In the genomic region with DNA sequence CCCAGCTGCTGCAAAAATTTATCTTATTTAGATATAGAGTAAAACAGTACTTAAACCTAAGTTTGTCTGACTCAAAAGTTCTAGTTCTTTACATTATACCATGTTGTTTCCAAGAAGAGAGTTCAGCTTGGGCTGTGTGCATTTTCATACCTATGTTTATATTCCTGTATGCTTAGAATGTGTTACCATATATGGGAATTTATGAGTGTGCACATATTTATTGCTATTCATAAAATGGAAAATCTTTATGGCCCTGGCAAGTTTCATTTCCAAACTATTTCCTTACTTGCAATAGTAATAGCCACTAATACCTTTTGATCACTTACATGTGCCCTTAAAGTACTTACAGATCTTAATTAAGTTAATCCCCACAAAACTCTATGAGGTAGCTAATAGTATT, we compare ENCODE assay signal across 17 cellular contexts. TPM values are rescaled to one million over a fixed set of nuclear protein-coding genes. Genes with fewer than 3 reads are reported as not detected.
"Had no signal": no experiment of that assay in that cellular context is flagged by ENCODE, and none has a peak within 500 bp of the region (broad histone marks: within the 10 kb centered on the region; RNA-seq: fewer than 3 reads in every experiment).

No MANE protein-coding gene starts in this region.

- ATAC-seq: activated CD8-positive, alpha-beta T cell treated with anti-CD3 and anti-CD28 coated beads for 36 hours; lower lobe of right lung; right lobe of liver; stimulated activated memory B cell treated with anti-CD40 and anti-IgM and Interleukin-4, amounts not matched to agents 10 μg/mL and 1 μg/mL and 100 μg/mL, for 72 hours had no signal

- H3K36me3 ChIP-seq: esophagus muscularis mucosa, lower lobe of right lung, ovary, right lobe of liver, tibial nerve, vagina had no signal

- H3K27me3 ChIP-seq: esophagus muscularis mucosa, ovary, right lobe of liver, vagina had no signal

- H3K4me3 ChIP-seq: esophagus muscularis mucosa, lower lobe of right lung, ovary, right lobe of liver, tibial nerve, vagina had no signal

- H3K27ac ChIP-seq: lower lobe of right lung, ovary, right lobe of liver, tibial nerve, vagina had no signal

- H3K4me1 ChIP-seq: lower lobe of right lung, right lobe of liver, tibial nerve had no signal

- DNase-seq: activated B cell treated with CpG ODN at 0.5 μM for 24 hours; activated CD4-positive, alpha-beta T cell treated with anti-CD3 and anti-CD28 coated beads for 48 hours; activated CD8-positive, alpha-beta T cell treated with anti-CD3 and anti-CD28 coated beads for 36 hours; activated naive CD4-positive, alpha-beta T cell treated with Interleukin-2 at 50 U/mL for 16 hours; activated T-cell treated with anti-CD3 and anti-CD28 coated beads, Interleukin-2, amount 50 U/mL, for 1 hour; effector CD8-positive, alpha-beta T cell; lower lobe of right lung; ovary; right lobe of liver; stimulated activated CD4-positive, alpha-beta T cell treated with anti-CD3 and anti-CD28 coated beads, Interleukin-4, amount 100 ng/mL, for 4 hours; T-helper 1 cell; T-helper 9 cell had no signal

- H3K9me3 ChIP-seq: esophagus muscularis mucosa, lower lobe of right lung, ovary, right lobe of liver, tibial nerve, vagina had no signal

RNA-seq across cellular contexts. Expression of gene HEPH, which starts 2.6 kb away (rescaled TPM):
- total RNA-seq: activated B cell treated with CpG ODN at 0.5 μM for 24 hours; activated T-helper 2 cell treated with anti-CD3 and anti-CD28 coated beads, Interferon-gamma antibody, Interleukin-2, Interleukin-4, amounts not matched to agents 10 μg/mL and 5 μg/mL and 100 μg/mL, durations not matched to agents 14 hours and 24 hours and 36 hours had no signal
